9 cellular contexts compared by ENCODE assay signal in the genomic region with DNA sequence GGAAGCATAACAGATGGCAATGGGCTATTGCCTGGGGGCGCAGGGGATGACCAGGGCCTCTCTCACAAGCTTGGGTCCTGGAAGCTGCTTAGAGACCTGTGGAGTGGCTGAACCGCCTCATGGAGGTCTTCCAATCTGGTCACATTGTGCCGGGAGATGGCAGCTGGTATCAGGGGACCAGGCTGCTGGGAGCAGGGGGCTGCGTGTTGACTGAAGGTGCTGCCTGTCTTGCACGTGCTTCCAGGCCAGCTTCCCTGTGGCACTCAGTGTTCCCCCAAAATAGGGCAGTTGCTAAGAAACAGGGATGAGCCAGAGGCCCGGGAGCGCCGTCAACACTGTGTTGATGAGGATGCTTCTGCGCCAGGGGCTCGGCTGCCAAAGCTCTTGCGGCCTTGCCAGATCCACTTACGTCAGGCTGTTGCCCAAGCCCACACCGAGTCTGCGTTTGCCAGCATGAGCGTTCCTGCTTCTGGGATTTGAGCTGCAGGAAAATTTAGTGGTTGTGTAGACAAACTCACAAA. TPM values are rescaled to one million over a fixed set of nuclear protein-coding genes. Genes with fewer than 3 reads are reported as not detected.
DNase-seq lines count a peak whose midpoint lies in the region; ATAC-seq and TF ChIP-seq lines count a peak whose summit lies in the region.
"Had no signal": no experiment of that assay in that cellular context is flagged by ENCODE, and none has a peak within 500 bp of the region (broad histone marks: within the 10 kb centered on the region; RNA-seq: fewer than 3 reads in every experiment).

No MANE protein-coding gene starts in this region.

- H3K9me3 ChIP-seq in MG63 = no peaks in the 10 kb centered on the region
- H3K9me3 ChIP-seq in left lung = no peaks in the 10 kb centered on the region
- H3K9me3 ChIP-seq in suprapubic skin = no peaks in the 10 kb centered on the region

- 23% methylated on average over 10 of the region's 15 CpGs for WGBS in suprapubic skin

- intact Hi-C loops in left lung (cut with DNase I) = no loop called here

- DNase-seq in MG63 = peak; percentile 96
- peak; percentile 94 for DNase-seq in cerebellum (ENCODE audit: low spot score)
- peak; percentile 78 to 80 for DNase-seq in left lung
- peak; percentile 96 to 97 for DNase-seq in suprapubic skin (ENCODE audit: low spot score in 2 of 2)
- no peak for DNase-seq in NCI-H510A treated with DMSO at 0.1 percent for 48 hours (lab: John Stamatoyannopoulos, UW)

- TF ChIP-seq CTCF in left lung (IDR thresholded peaks at IDR 0.05) (no peak), suprapubic skin (IDR thresholded peaks at IDR 0.05) (no peak)

- ATAC-seq in left lung (peak; percentile 60), GM21737 (IDR thresholded peaks at IDR 0.05; ENCODE audit: unreplicated experiment) (no peak), GM18505 (IDR thresholded peaks at IDR 0.05; ENCODE audit: unreplicated experiment) (no peak), GM19397 (IDR thresholded peaks at IDR 0.05; ENCODE audit: unreplicated experiment) (no peak)

- H3K4me1 ChIP-seq in left lung (peaks cover 35 to 56% of the 10 kb centered on the region in 2 donors), suprapubic skin (peaks cover 63% of the 10 kb centered on the region)

- TF ChIP-seq POLR2A in suprapubic skin (IDR thresholded peaks at IDR 0.05) = no peak
- TF ChIP-seq POLR2A in GM18505 (IDR thresholded peaks at IDR 0.05; ENCODE audit: borderline replicate concordance, extremely low read depth, insufficient read depth, insufficient read length) = no peak

- H3K27me3 ChIP-seq in MG63 (no peaks in the 10 kb centered on the region), left lung (no peaks in the 10 kb centered on the region), suprapubic skin (no peaks in the 10 kb centered on the region)

- peak; percentile 84 for TF ChIP-seq EP300 in suprapubic skin (IDR thresholded peaks at IDR 0.05)

- H3K27ac ChIP-seq in left lung = peak overlapping the region; percentile 60 to 77
- H3K27ac ChIP-seq in suprapubic skin = peak overlapping the region; percentile 84
- H3K27ac ChIP-seq: VCaP had no signal

- no peak overlapping the region for H3K4me3 ChIP-seq in MG63
- no peak overlapping the region for H3K4me3 ChIP-seq in left lung
- H3K4me3 ChIP-seq in suprapubic skin = no peak overlapping the region

- H3K36me3 ChIP-seq in MG63 (no peaks in the 10 kb centered on the region; the same call in 1 of the 2 replicates), left lung (peaks cover 0 to 15% of the 10 kb centered on the region in 2 donors), suprapubic skin (no peaks in the 10 kb centered on the region)

RNA-seq across cellular contexts. Expression of gene ELK3, which starts 39.8 kb away (rescaled TPM):
- total RNA-seq in MG63 (2014; rRNA removed; shearing (Covaris generic); ENCODE audit: low replicate concordance) = 4.8 and 5.7 TPM in 2 replicates
- total RNA-seq in cerebellum (6.5 TPM), left lung (10 to 100 TPM; 39.1 to 55.1 TPM), suprapubic skin (10 to 100 TPM in 3 of 4 donors, 1 to 10 TPM in 1; 10.0 to 13.5 (median 11.0) TPM)
